Comparison of ENCODE assay signal across 8 cellular contexts in the genomic region with DNA sequence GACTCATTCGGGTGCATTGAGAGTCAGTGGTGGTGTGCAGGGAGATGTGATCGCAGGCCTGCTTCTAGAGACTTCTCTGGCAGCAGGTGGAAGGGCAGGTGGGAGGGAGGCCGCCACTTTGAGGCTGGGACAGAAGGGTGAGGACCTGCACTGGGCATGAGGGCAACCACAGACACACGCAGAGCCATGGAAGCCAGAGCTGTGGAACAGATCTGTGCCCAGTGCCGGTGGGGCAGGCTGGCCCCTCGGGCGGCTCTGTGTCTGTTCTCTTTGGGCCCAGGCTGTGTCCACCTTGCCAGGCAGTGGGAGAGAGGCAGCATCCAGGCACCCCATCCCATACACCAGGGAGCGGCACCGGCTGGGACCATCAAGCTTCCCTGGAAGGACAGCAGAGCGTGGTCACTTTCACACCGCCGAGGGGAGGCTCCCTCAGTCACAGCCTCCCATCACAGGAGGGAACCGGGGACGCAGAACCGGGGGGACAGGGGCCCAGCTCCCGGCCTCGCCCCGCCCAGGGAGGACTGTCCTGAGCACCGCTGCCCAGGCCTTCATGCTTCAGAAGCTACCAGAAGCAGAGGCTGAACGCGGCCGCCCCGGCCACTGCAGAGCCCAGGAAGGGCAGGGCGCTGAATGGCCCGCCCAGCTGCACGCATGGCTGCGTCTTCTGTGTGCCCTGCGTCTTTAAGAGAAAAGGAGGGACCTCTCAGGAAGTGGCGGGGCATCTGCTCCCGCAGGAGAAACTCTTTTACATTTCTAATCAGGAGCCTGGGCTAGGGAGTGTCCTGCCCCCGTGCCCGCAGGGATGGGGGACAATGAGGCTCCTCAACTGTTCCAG. TPM values are rescaled to one million over a fixed set of nuclear protein-coding genes. Genes with fewer than 3 reads are reported as not detected.
DNase-seq lines count a peak whose midpoint lies in the region; ATAC-seq and TF ChIP-seq lines count a peak whose summit lies in the region.

No MANE protein-coding gene starts in this region.

- peak; percentile 53 for DNase-seq in Daoy (ENCODE audit: low read depth)
- DNase-seq in left kidney (ENCODE audit: low read depth, low spot score), result peak; percentile 82
- DNase-seq in type B pancreatic cell (ENCODE audit: extremely low spot score, unreplicated experiment), result no peak
- DNase-seq in GM13976 (ENCODE audit: low spot score), result no peak
- DNase-seq in GOT3 (lab: John Stamatoyannopoulos, UW), result no peak
- no peak for DNase-seq in COLO829 (ENCODE audit: low spot score)

- peaks cover 12% of the 10 kb centered on the region for H3K27me3 Mint-ChIP-seq in activated T-helper 17 cell treated with anti-CD3 and anti-CD28 coated beads, Interleukin-2, amount 50 U/mL, for 72 hours
- peaks cover 83% of the 10 kb centered on the region for H3K27me3 Mint-ChIP-seq in type B pancreatic cell

- peak overlapping the region; percentile 84 for H3K4me3 Mint-ChIP-seq in activated T-helper 17 cell treated with anti-CD3 and anti-CD28 coated beads, Interleukin-2, amount 50 U/mL, for 72 hours
- peak overlapping the region; percentile 80 for H3K4me3 Mint-ChIP-seq in type B pancreatic cell

- H3K4me1 Mint-ChIP-seq in activated T-helper 17 cell treated with anti-CD3 and anti-CD28 coated beads, Interleukin-2, amount 50 U/mL, for 72 hours, result peaks cover 12% of the 10 kb centered on the region
- peaks cover 5% of the 10 kb centered on the region for H3K4me1 Mint-ChIP-seq in type B pancreatic cell (ENCODE audit: unreplicated experiment)

- H3K27ac Mint-ChIP-seq in activated T-helper 17 cell treated with anti-CD3 and anti-CD28 coated beads, Interleukin-2, amount 50 U/mL, for 72 hours, result no peak overlapping the region
- H3K27ac Mint-ChIP-seq in type B pancreatic cell, result peak overlapping the region; percentile 39

- ATAC-seq in GM21825 (IDR thresholded peaks at IDR 0.05; ENCODE audit: unreplicated experiment), result peak; percentile 30
- ATAC-seq in activated T-helper 17 cell treated with anti-CD3 and anti-CD28 coated beads, Interleukin-2, amount 50 U/mL, for 72 hours (replicated peaks), result peak; percentile 15

- H3K36me3 Mint-ChIP-seq in activated T-helper 17 cell treated with anti-CD3 and anti-CD28 coated beads, Interleukin-2, amount 50 U/mL, for 72 hours (ENCODE audit: low read depth), result peaks cover 6% of the 10 kb centered on the region
- H3K36me3 Mint-ChIP-seq in type B pancreatic cell, result no peaks in the 10 kb centered on the region

- TF ChIP-seq CTCF in type B pancreatic cell (conservative IDR thresholded peaks at IDR 0.05) (no peak), GM13976 (IDR thresholded peaks at IDR 0.05; ENCODE audit: borderline replicate concordance, control extremely low read depth, extremely low read depth, insufficient read depth, missing control alignments) (no peak)

- in situ Hi-C loops in GM13976 (cut with MboI; ENCODE audit: low sequenced_read_pairs, unreplicated experiment), result no loop called here

- H3K9me3 Mint-ChIP-seq in activated T-helper 17 cell treated with anti-CD3 and anti-CD28 coated beads, Interleukin-2, amount 50 U/mL, for 72 hours, result peaks cover 4% of the 10 kb centered on the region
- no peaks in the 10 kb centered on the region for H3K9me3 Mint-ChIP-seq in type B pancreatic cell

RNA-seq across cellular contexts. Expression of a gene that starts 32.1 kb away (rescaled TPM):
- total RNA-seq in Daoy (2014; rRNA removed; shearing (Covaris generic)), result 1.4 and 3.5 TPM in 2 replicates
- total RNA-seq in activated T-helper 17 cell treated with anti-CD3 and anti-CD28 coated beads, Interleukin-2, amount 50 U/mL, for 72 hours, result not detected
- total RNA-seq in type B pancreatic cell (ENCODE audit: low replicate concordance), result 0.07 and 0.94 TPM in 2 replicates

RNA-seq across cellular contexts. Expression of a gene that starts 56.3 kb away (rescaled TPM):
- 1.7 and 2.7 TPM in 2 replicates for total RNA-seq in Daoy (2014; rRNA removed; shearing (Covaris generic))
- total RNA-seq in activated T-helper 17 cell treated with anti-CD3 and anti-CD28 coated beads, Interleukin-2, amount 50 U/mL, for 72 hours, result not detected
- not detected in 2 replicates for total RNA-seq in type B pancreatic cell (ENCODE audit: low replicate concordance)

Comparison
In these comparisons a context has a peak if more than half of its experiments do, and no peak if none do; other contexts are left out.
1. DNase-seq: peak in Daoy (single experiment) and left kidney (single experiment); none in type B pancreatic cell (single experiment), GM13976 (single experiment), GOT3 (single experiment) and COLO829 (single experiment).